In genomic region chr1:50699795-50700194, GRCh38 we compare ENCODE assay signal across 1 cellular context.
TF ChIP-seq lines count a peak whose summit lies in the region.

No MANE protein-coding gene starts in this region.

TF ChIP-seq in H1, 55 proteins besides CTCF, POLR2A, EP300 and RAD21 (continued from another document):
- TF ChIP-seq TAF7 (optimal IDR thresholded peaks at IDR 0.05; ENCODE audit: borderline replicate concordance, low read depth, low read length) = no peak
- TF ChIP-seq BACH1 (IDR thresholded peaks at IDR 0.05; ENCODE audit: low read length) = no peak
- TF ChIP-seq SRF (IDR thresholded peaks at IDR 0.05; ENCODE audit: low read depth, low read length) = no peak
- TF ChIP-seq E2F6 (IDR thresholded peaks at IDR 0.05) = no peak
